In genomic region chr19:4909172-4909896, GRCh38 we compare ENCODE assay signal across 8 cellular contexts. TPM values are rescaled to one million over a fixed set of nuclear protein-coding genes. Genes with fewer than 3 reads are reported as not detected.
A peak's percentile ranks its signal among the peaks of the same experiment; 100 is the strongest.
DNase-seq lines count a peak whose midpoint lies in the region; ATAC-seq and TF ChIP-seq lines count a peak whose summit lies in the region.

TSS of gene UHRF1 (plus strand) at chr19:4909501. CDS start at chr19:4910886, 1,385 bp downstream.

- H3K4me3 ChIP-seq in Karpas-422 (ENCODE audit: low read length), result peak within 1 kb of the TSS; percentile 98

- H3K4me1 Mint-ChIP-seq in CD14-positive monocyte, result peaks cover 52% of the 10 kb centered on the region
- H3K4me1 Mint-ChIP-seq in T-cell, result peaks cover 50 to 63% (median 51%) of the 10 kb centered on the region in 3 donors
- H3K4me1 Mint-ChIP-seq in naive thymus-derived CD8-positive, alpha-beta T cell, result peaks cover 25 to 75% (median 61%) of the 10 kb centered on the region in 4 donors
- peaks cover 23% of the 10 kb centered on the region for H3K4me1 Mint-ChIP-seq in type B pancreatic cell (ENCODE audit: unreplicated experiment)

- POLR2A ChIA-PET in T-cell (lab: Charles Lee), result no interaction called here
- POLR2A ChIA-PET in naive thymus-derived CD8-positive, alpha-beta T cell (lab: Charles Lee), result interaction anchor here (1.0 to 1.5 kb wide), 2 partner anchors 39 to 59 kb away, joined by 3 to 4 read pairs; partner anchors contain the start of gene KDM4B

- no peaks in the 10 kb centered on the region for H4K20me1 ChIP-seq in Karpas-422 (ENCODE audit: insufficient read depth, low read depth, low read length)

- ATAC-seq in GM18909 (IDR thresholded peaks at IDR 0.05; ENCODE audit: poor library complexity, unreplicated experiment) (peak; percentile 29), T-cell (replicated peaks in 1 of 4) (no peak), GM19324 (IDR thresholded peaks at IDR 0.05; ENCODE audit: low FRiP score, unreplicated experiment) (no peak)
- peak in 1 of 2 donors; percentile 1 for ATAC-seq in naive thymus-derived CD8-positive, alpha-beta T cell

- H3K9me2 ChIP-seq in Karpas-422 (replicated peaks; ENCODE audit: insufficient read depth, low read length), result no peaks in the 10 kb centered on the region

- peak within 1 kb of the TSS; percentile 75; the same call in 1 of the 2 replicates for H2AFZ ChIP-seq in Karpas-422 (ENCODE audit: low read length)

- H3K4me1 ChIP-seq in Karpas-422 (ENCODE audit: low read length), result peaks cover 28% of the 10 kb centered on the region

- peak within 1 kb of the TSS; percentile 90 to 91 for H3K4me3 Mint-ChIP-seq in CD14-positive monocyte
- peak within 1 kb of the TSS; percentile 87 to 99 (median 99) for H3K4me3 Mint-ChIP-seq in T-cell
- H3K4me3 Mint-ChIP-seq in naive thymus-derived CD8-positive, alpha-beta T cell, result peak within 1 kb of the TSS; percentile 97 to 100 (median 100)
- H3K4me3 Mint-ChIP-seq in type B pancreatic cell, result peak within 1 kb of the TSS; percentile 91

- H3K79me2 ChIP-seq in Karpas-422 (ENCODE audit: low read length), result peaks cover 42% of the 10 kb centered on the region

- DNase-seq in CD14-positive monocyte (ENCODE audit: low spot score) (no peak), Karpas-422 (peak; percentile 86), T-cell (peak in 1 of 34 experiments; percentile 4), dermis blood vessel endothelial cell (peak; percentile 37), type B pancreatic cell (ENCODE audit: extremely low spot score, unreplicated experiment) (no peak)
- peak in 3 of 10 donors; percentile 13 to 52 (median 13) for DNase-seq in naive thymus-derived CD8-positive, alpha-beta T cell

- intact Hi-C loops in CD14-positive monocyte (cut with micrococcal nuclease), result no loop called here

- H3K27ac Mint-ChIP-seq in CD14-positive monocyte (peak within 1 kb of the TSS; percentile 69 to 89 (median 86)), T-cell (peak within 1 kb of the TSS in 1 of 2 donors; percentile 56), type B pancreatic cell (peak within 1 kb of the TSS; percentile 56)
- H3K27ac Mint-ChIP-seq in naive thymus-derived CD8-positive, alpha-beta T cell, result peak within 1 kb of the TSS in 7 of 10 donors; percentile 3 to 99 (median 61)

- peak within 1 kb of the TSS; percentile 100 for H3K4me2 ChIP-seq in Karpas-422 (ENCODE audit: low read depth, low read length, poor library complexity, severe bottlenecking)

- H3K9me3 Mint-ChIP-seq in CD14-positive monocyte (no peaks in the 10 kb centered on the region), T-cell (no peaks in the 10 kb centered on the region), type B pancreatic cell (no peaks in the 10 kb centered on the region)
- H3K9me3 Mint-ChIP-seq in naive thymus-derived CD8-positive, alpha-beta T cell, result no peaks in the 10 kb centered on the region

- peaks cover 9 to 23% of the 10 kb centered on the region in 2 donors for H3K36me3 Mint-ChIP-seq in CD14-positive monocyte
- H3K36me3 Mint-ChIP-seq in T-cell, result no peaks in the 10 kb centered on the region
- H3K36me3 Mint-ChIP-seq in naive thymus-derived CD8-positive, alpha-beta T cell, result peaks cover 0 to 48% (median 4%) of the 10 kb centered on the region in 3 donors
- H3K36me3 Mint-ChIP-seq in type B pancreatic cell, result peaks cover 3% of the 10 kb centered on the region

- H3K27ac ChIP-seq in Karpas-422 (ENCODE audit: low read length), result peak within 1 kb of the TSS; percentile 70

- H3K27me3 ChIP-seq in Karpas-422 (ENCODE audit: low read length), result no peaks in the 10 kb centered on the region

- H3K27me3 Mint-ChIP-seq in CD14-positive monocyte (ENCODE audit: low read depth in 3 of 3) (peaks cover 0 to 6% (median 0%) of the 10 kb centered on the region in 3 donors), T-cell (no peaks in the 10 kb centered on the region), type B pancreatic cell (no peaks in the 10 kb centered on the region)
- H3K27me3 Mint-ChIP-seq in naive thymus-derived CD8-positive, alpha-beta T cell, result no peaks in the 10 kb centered on the region

- H3K9ac ChIP-seq in Karpas-422 (ENCODE audit: low read length), result peak within 1 kb of the TSS; percentile 93

- TF ChIP-seq CTCF in CD14-positive monocyte (IDR thresholded peaks at IDR 0.05), result no peak
- TF ChIP-seq CTCF in type B pancreatic cell (conservative IDR thresholded peaks at IDR 0.05), result no peak

- CTCF ChIA-PET in T-cell (lab: Charles Lee), result no interaction called here

- H3K36me3 ChIP-seq in Karpas-422 (ENCODE audit: insufficient read depth, low read length), result peaks cover 20% of the 10 kb centered on the region

- no peaks in the 10 kb centered on the region for H3K9me3 ChIP-seq in Karpas-422 (ENCODE audit: low read length)

RNA-seq across cellular contexts. Expression of gene UHRF1, which starts in this region (rescaled TPM):
- under 1 TPM; 0.06 to 0.63 TPM for polyA plus RNA-seq in CD14-positive monocyte
- total RNA-seq in Karpas-422 (2014; rRNA removed; shearing (Covaris generic); ENCODE audit: low replicate concordance), result 13.6 and 28.5 TPM in 2 replicates
- total RNA-seq in T-cell (1 to 10 TPM in 4 of 5 donors, under 1 TPM in 1; 0.89 to 3.1 (median 2.0) TPM), dermis blood vessel endothelial cell (22.0 and 55.7 TPM in 2 replicates), type B pancreatic cell (ENCODE audit: low replicate concordance) (29.2 and 79.1 TPM in 2 replicates)
- total RNA-seq in naive thymus-derived CD8-positive, alpha-beta T cell, result under 1 TPM; 0.30 to 0.36 TPM
- under 1 TPM; 0.07 to 0.52 (median 0.09) TPM for polyA plus RNA-seq in naive thymus-derived CD8-positive, alpha-beta T cell

Comparison
In these comparisons a context has a peak if more than half of its experiments do, and no peak if none do; other contexts are left out.
1. DNase-seq: peak in Karpas-422 (single experiment) and dermis blood vessel endothelial cell (single experiment); none in CD14-positive monocyte (single experiment) and type B pancreatic cell (single experiment).
2. Peak in every context shown above with its lines, with median percentiles within 50 percentile points of each other: H3K4me3 Mint-ChIP-seq.